Comparison of ENCODE assay signal across 19 cellular contexts in the genomic region with DNA sequence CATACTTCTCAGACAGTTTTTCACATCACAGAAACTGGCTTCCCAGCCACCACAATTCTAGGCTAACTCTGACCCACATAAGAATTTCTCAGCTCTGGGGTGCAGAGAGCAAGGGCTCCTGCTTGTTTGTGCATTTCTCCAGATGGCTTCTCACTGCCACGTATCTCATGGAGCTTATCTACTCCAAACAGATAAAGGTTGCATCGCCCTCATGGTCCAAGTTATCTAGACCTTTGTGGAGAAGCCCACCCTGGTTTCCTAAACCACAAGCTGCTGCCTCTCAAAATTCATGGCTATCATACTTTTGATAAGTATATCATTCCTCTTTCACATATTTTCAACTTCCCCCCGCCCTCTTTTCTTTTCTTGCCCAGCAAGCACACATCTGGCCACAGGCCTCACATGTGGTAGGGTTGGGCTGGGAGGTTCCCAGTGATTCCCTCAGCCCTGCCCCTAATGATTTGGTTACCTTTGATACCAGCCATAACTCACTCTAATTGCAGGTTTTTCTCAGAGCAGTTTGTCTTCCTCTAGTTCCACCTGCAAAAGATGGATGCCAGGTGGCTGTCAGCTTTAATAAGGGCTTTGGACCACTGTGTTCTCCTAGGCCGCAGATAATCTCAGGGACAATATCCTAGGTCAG.
DNase-seq lines count a peak whose midpoint lies in the region; ATAC-seq and TF ChIP-seq lines count a peak whose summit lies in the region.
"Had no signal": no experiment of that assay in that cellular context is flagged by ENCODE, and none has a peak within 500 bp of the region (broad histone marks: within the 10 kb centered on the region; RNA-seq: fewer than 3 reads in every experiment).

No MANE protein-coding gene starts in this region.

- H3K79me2 ChIP-seq in mesendoderm (ENCODE audit: control insufficient read depth, insufficient read depth, low read length): no peaks in the 10 kb centered on the region

- H3K23ac ChIP-seq in mesendoderm (ENCODE audit: low read length): no peak overlapping the region

- CTCF ChIA-PET in HEK293T (lab: Yijun Ruan, JAX): no interaction called here

- no peaks in the 10 kb centered on the region for H3K9me3 Mint-ChIP-seq in IgD-negative memory B cell
- H3K9me3 Mint-ChIP-seq: stimulated activated naive CD8-positive, alpha-beta T cell treated with anti-CD3 and anti-CD28 coated beads, Interleukin-15, Interleukin-2, amounts not matched to agents 100 ng/mL and 50 ng/mL, for 24 hours; WTC11 had no signal

- H3K4ac ChIP-seq in mesendoderm (ENCODE audit: low read depth, low read length): no peak overlapping the region

- H3K4me3 Mint-ChIP-seq in IgD-negative memory B cell: no peak overlapping the region
- H3K4me3 Mint-ChIP-seq: activated naive CD8-positive, alpha-beta T cell; CD4-positive, alpha-beta memory T cell; stimulated activated naive CD8-positive, alpha-beta T cell treated with anti-CD3 and anti-CD28 coated beads, Interleukin-15, Interleukin-2, amounts not matched to agents 100 ng/mL and 50 ng/mL, for 24 hours; WTC11 had no signal

- POLR2A ChIA-PET in HEK293T (lab: Yijun Ruan, JAX): no interaction called here

- no peak overlapping the region for H3K4me2 ChIP-seq in mesendoderm (ENCODE audit: low read length)

- no peak overlapping the region for H2BK5ac ChIP-seq in mesendoderm (ENCODE audit: low read length)

- peaks cover 7% of the 10 kb centered on the region for H3K4me1 ChIP-seq in mesendoderm (ENCODE audit: control insufficient read depth, low read depth, low read length)

- H3K27ac ChIP-seq in mesendoderm (ENCODE audit: low read depth, low read length): no peak overlapping the region

- no peaks in the 10 kb centered on the region for H3K36me3 ChIP-seq in mesendoderm (ENCODE audit: control insufficient read depth, insufficient read depth, low read length)
- H3K36me3 ChIP-seq: MG63 had no signal

- no peak overlapping the region for H2BK120ac ChIP-seq in mesendoderm (ENCODE audit: low read depth, low read length)

- peak; percentile 58 for DNase-seq in NCI-H2227 (lab: John Stamatoyannopoulos, UW; ENCODE audit: unreplicated experiment)
- peak; percentile 60 for DNase-seq in amniotic epithelial cell (ENCODE audit: low read depth)
- peak; percentile 51 for DNase-seq in mesendoderm
- DNase-seq in NCI-H345 (lab: John Stamatoyannopoulos, UW): no peak
- DNase-seq in HPDE6-E6E7 (ENCODE audit: extremely low spot score): no peak
- DNase-seq in HEK293T (ENCODE audit: extremely low spot score): no peak
- DNase-seq: activated CD8-positive, alpha-beta memory T cell treated with anti-CD3 and anti-CD28 coated beads for 24 hours; CD4-positive, alpha-beta memory T cell; MG63; NCI-H2107; occipital lobe; right cardiac atrium; stimulated activated CD4-positive, alpha-beta T cell treated with anti-CD3 and anti-CD28 coated beads, Interleukin-15, amount 100 ng/mL, for 24 hours; T-helper 1 cell had no signal

- H2AK5ac ChIP-seq in mesendoderm (ENCODE audit: low read length): no peak overlapping the region

- H3K4me1 Mint-ChIP-seq in IgD-negative memory B cell: peaks cover 12 to 13% (median 13%) of the 10 kb centered on the region in 3 donors

- H3K56ac ChIP-seq in mesendoderm (ENCODE audit: low read length): no peak overlapping the region

- H2BK15ac ChIP-seq in mesendoderm (replicated peaks; ENCODE audit: low read depth): no peak overlapping the region

- H3K9ac ChIP-seq in mesendoderm (ENCODE audit: low read length): no peak overlapping the region

- peaks cover 2% of the 10 kb centered on the region for H3K79me1 ChIP-seq in mesendoderm (ENCODE audit: low read length)

- H3K27me3 ChIP-seq in mesendoderm (ENCODE audit: insufficient read depth, low read length, poor library complexity): no peaks in the 10 kb centered on the region
- H3K27me3 ChIP-seq: MG63 had no signal

- no peak for ATAC-seq in HG03439 (IDR thresholded peaks at IDR 0.05; ENCODE audit: unreplicated experiment)
- ATAC-seq: right cardiac atrium, WTC11 had no signal

- H3K18ac ChIP-seq in mesendoderm (ENCODE audit: low read length): no peak overlapping the region

- H3K4me3 ChIP-seq in mesendoderm (ENCODE audit: low read length): no peak overlapping the region
- H3K4me3 ChIP-seq: MG63 had no signal

- H3K27me3 Mint-ChIP-seq in IgD-negative memory B cell: no peaks in the 10 kb centered on the region
- H3K27me3 Mint-ChIP-seq: activated naive CD8-positive, alpha-beta T cell; CD4-positive, alpha-beta memory T cell; stimulated activated naive CD8-positive, alpha-beta T cell treated with anti-CD3 and anti-CD28 coated beads, Interleukin-15, Interleukin-2, amounts not matched to agents 100 ng/mL and 50 ng/mL, for 24 hours had no signal

- H3K27ac Mint-ChIP-seq in IgD-negative memory B cell: peak overlapping the region in 2 of 3 donors; percentile 47 to 55
- H3K27ac Mint-ChIP-seq: activated naive CD8-positive, alpha-beta T cell; WTC11 had no signal

- peaks cover 2% of the 10 kb centered on the region for H3K36me3 Mint-ChIP-seq in IgD-negative memory B cell
- H3K36me3 Mint-ChIP-seq: WTC11 had no signal

- WGBS in mesendoderm (ENCODE audit: extremely low coverage, insufficient coverage, low lambda C conversion rate): no CpG with 5 or more reads among the region's 4 CpGs

- H4K5ac ChIP-seq in mesendoderm (ENCODE audit: low read length): no peak overlapping the region

- no peak overlapping the region for H4K8ac ChIP-seq in mesendoderm (ENCODE audit: low read depth, low read length)

TF ChIP-seq in HEK293T, 16 proteins besides CTCF, POLR2A, EP300 and RAD21:
- TF ChIP-seq HDGF (IDR thresholded peaks at IDR 0.05; ENCODE audit: borderline replicate concordance) (no peak), BHLHE40 (IDR thresholded peaks at IDR 0.05; ENCODE audit: borderline replicate concordance) (no peak), CTBP1 (IDR thresholded peaks at IDR 0.05; ENCODE audit: borderline replicate concordance) (no peak), PKNOX1 (IDR thresholded peaks at IDR 0.05) (no peak)
TF ChIP-seq in HEK293T: peak in this region for 0.

Comparison
In these comparisons a context has a peak if more than half of its experiments do, and no peak if none do; other contexts are left out.
1. DNase-seq: peak in NCI-H2227 (single experiment), amniotic epithelial cell (single experiment) and mesendoderm (single experiment); none in NCI-H345 (single experiment), HPDE6-E6E7 (single experiment) and HEK293T (single experiment).